ENCODE assay signal across 8 cellular contexts in the genomic region with DNA sequence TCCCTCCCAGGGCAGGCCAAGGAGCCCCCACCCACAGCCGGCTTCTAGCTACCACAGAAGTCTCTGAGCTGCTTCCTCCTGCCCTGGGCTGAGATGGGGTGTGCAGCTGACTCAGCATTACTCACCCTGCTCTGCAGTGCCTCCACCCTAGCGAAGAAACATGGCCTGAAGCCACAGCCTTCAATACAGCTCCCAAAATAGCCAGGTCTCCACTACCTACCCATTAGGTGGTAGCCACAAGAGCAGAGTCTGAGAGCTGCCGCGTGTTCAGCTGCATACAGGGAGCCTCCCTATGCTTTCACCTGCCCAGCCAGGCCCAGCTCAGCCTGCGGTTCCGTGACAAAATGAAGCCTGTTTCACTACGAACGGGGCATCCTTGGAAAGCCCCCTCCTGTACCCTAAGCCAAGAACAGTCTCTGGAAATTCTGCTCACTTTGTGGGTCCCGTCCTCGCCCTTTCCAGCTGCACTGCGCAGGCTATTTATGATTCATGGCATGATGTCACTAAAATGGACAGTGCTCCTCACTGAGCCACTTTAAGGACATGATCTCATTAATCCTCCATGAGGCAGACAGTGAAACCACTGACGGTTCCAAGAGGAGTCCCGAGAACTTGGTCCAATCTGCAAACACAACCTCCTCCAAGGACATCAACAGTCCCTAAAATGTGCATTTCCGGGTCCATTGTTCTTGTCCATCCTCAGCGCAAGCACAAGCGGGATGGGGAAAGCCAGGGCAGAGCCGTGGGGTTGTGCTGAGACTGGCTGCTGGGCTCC. TPM values are rescaled to one million over a fixed set of nuclear protein-coding genes. Genes with fewer than 3 reads are reported as not detected.
A peak's percentile ranks its signal among the peaks of the same experiment; 100 is the strongest.
DNase-seq lines count a peak whose midpoint lies in the region; ATAC-seq, FAIRE-seq and TF ChIP-seq lines count a peak whose summit lies in the region.

No MANE protein-coding gene starts in this region.

- TF ChIP-seq CTCF in endothelial cell (IDR thresholded peaks at IDR 0.05; ENCODE audit: unreplicated experiment) (no peak), nephron progenitor cell (IDR thresholded peaks at IDR 0.05) (no peak), D721Med (IDR thresholded peaks at IDR 0.05; ENCODE audit: insufficient read depth, missing control alignments) (no peak)

- peak overlapping the region in 1 of 2 donors; percentile 44 for H3K4me3 ChIP-seq in stomach smooth muscle (ENCODE audit: low read length in 2 of 2)

- H3K4me3 Mint-ChIP-seq in endothelial cell (ENCODE audit: unreplicated experiment) (no peak overlapping the region), nephron progenitor cell (no peak overlapping the region)

- H3K27me3 ChIP-seq in stomach smooth muscle (ENCODE audit: control insufficient read depth in 1 of 2, insufficient read depth in 2 of 2, low read length in 2 of 2): no peaks in the 10 kb centered on the region

- H3K27ac ChIP-seq in KOPT-K1 (ENCODE audit: low read depth, low read length, poor library complexity, severe bottlenecking) (peak overlapping the region; percentile 90), stomach smooth muscle (ENCODE audit: low read length) (peak overlapping the region; percentile 64)

- H3K27me3 Mint-ChIP-seq in endothelial cell (ENCODE audit: unreplicated experiment) (peaks cover 11% of the 10 kb centered on the region), nephron progenitor cell (ENCODE audit: low read depth, poor library complexity) (peaks cover 2% of the 10 kb centered on the region)

- FAIRE-seq in D721Med (lab: Jason Lieb, UNC): no peak

- H3K4me1 Mint-ChIP-seq in endothelial cell (ENCODE audit: unreplicated experiment): peaks cover 13% of the 10 kb centered on the region
- peaks cover 40% of the 10 kb centered on the region for H3K4me1 Mint-ChIP-seq in nephron progenitor cell

- H3K27ac Mint-ChIP-seq in endothelial cell (ENCODE audit: unreplicated experiment): peak overlapping the region; percentile 4
- H3K27ac Mint-ChIP-seq in nephron progenitor cell: peak overlapping the region; percentile 85

- ATAC-seq in GM21576 (IDR thresholded peaks at IDR 0.05; ENCODE audit: unreplicated experiment): peak; percentile 83

- H3K36me3 Mint-ChIP-seq in endothelial cell (ENCODE audit: low read depth, unreplicated experiment) (peaks cover 51% of the 10 kb centered on the region), nephron progenitor cell (ENCODE audit: low read depth) (peaks cover 49% of the 10 kb centered on the region)

- no peaks in the 10 kb centered on the region for H3K9me3 Mint-ChIP-seq in endothelial cell (ENCODE audit: unreplicated experiment)
- H3K9me3 Mint-ChIP-seq in nephron progenitor cell: no peaks in the 10 kb centered on the region

- H3K36me3 ChIP-seq in KOPT-K1 (ENCODE audit: insufficient read depth, low read length) (peaks cover 87% of the 10 kb centered on the region), stomach smooth muscle (ENCODE audit: control insufficient read depth in 2 of 2, insufficient read depth in 2 of 2, low read length in 2 of 2) (peaks cover 57 to 62% of the 10 kb centered on the region in 2 donors)

- H3K9ac ChIP-seq in stomach smooth muscle (ENCODE audit: low read length in 2 of 2): peak overlapping the region in 1 of 2 donors; percentile 29

- peaks cover 88% of the 10 kb centered on the region for H3K4me1 ChIP-seq in stomach smooth muscle (ENCODE audit: control insufficient read depth, insufficient read depth, low read length)

- peak; percentile 90 for DNase-seq in CD1c-positive myeloid dendritic cell (ENCODE audit: extremely low spot score)
- DNase-seq in activated CD8-positive, alpha-beta memory T cell treated with anti-CD3 and anti-CD28 coated beads, Interleukin-2, amount 50 U/mL, for 1 hour (ENCODE audit: extremely low read depth): peak; percentile 64
- no peak for DNase-seq in endothelial cell (ENCODE audit: low spot score)
- no peak for DNase-seq in nephron progenitor cell
- DNase-seq in D721Med (ENCODE audit: insufficient read length, low spot score): no peak

- no peaks in the 10 kb centered on the region for H3K9me3 ChIP-seq in KOPT-K1 (ENCODE audit: insufficient read depth, low read length, poor library complexity, severe bottlenecking)
- H3K9me3 ChIP-seq in stomach smooth muscle (ENCODE audit: control insufficient read depth in 2 of 2, low read length in 2 of 2): no peaks in the 10 kb centered on the region

RNA-seq across cellular contexts. Expression of gene WDR1, which starts 20.2 kb away (rescaled TPM):
- total RNA-seq in endothelial cell (ENCODE audit: unreplicated experiment): 501 TPM

Comparison
In these comparisons a context has a peak if more than half of its experiments do, and no peak if none do; other contexts are left out.
1. DNase-seq: peak in CD1c-positive myeloid dendritic cell (single experiment) and activated CD8-positive, alpha-beta memory T cell treated with anti-CD3 and anti-CD28 coated beads, Interleukin-2, amount 50 U/mL, for 1 hour (single experiment); none in endothelial cell (single experiment), nephron progenitor cell (single experiment) and D721Med (single experiment).